ENCODE assay signal across 1 cellular context in the genomic region with DNA sequence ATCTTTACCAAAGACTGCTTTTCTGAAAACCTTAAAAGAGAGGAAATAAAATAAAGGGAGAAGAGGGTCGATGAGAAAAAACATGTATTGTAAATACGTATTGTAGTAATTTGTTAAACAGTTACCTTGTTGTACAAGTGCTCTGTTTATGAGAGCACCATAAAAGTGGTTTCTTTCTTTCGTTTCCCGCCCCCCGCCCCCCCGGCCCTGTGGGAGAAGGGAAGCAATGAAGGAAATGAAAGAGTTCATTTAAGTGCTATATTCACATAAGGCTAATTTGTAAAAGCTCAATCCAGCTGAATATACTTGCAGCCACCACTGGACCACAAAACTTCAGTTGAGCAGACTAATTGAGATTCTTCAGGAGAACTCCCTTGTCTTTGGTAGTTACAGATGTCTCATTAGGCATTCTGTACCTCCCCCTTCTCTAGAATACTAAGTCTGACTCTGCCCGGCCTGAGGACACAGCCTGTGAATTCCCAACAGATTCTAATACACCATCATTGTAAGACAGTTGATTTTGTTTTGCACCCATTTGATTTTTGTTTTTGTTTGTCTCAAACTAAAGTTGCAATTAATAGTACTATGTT.
TF ChIP-seq lines count a peak whose summit lies in the region.

No MANE protein-coding gene starts in this region.

TF ChIP-seq in WTC11, 78 proteins besides CTCF, POLR2A, EP300 and RAD21 (continued from another document):
- TF ChIP-seq, protein P1, sequence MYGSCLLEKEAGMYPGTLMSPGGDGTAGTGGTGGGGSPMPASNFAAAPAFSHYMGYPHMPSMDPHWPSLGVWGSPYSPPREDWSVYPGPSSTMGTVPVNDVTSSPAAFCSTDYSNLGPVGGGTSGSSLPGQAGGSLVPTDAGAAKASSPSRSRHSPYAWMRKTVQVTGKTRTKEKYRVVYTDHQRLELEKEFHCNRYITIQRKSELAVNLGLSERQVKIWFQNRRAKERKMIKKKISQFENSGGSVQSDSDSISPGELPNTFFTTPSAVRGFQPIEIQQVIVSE (CRISPR knock-in tag; IDR thresholded peaks at IDR 0.05; ENCODE audit: borderline replicate concordance) = no peak
- TF ChIP-seq ZNF317 (CRISPR knock-in tag; IDR thresholded peaks at IDR 0.05; ENCODE audit: borderline replicate concordance, low read depth) (no peak), ZNF396 (CRISPR knock-in tag; IDR thresholded peaks at IDR 0.05; ENCODE audit: borderline replicate concordance) (no peak), FOXK1 (CRISPR knock-in tag; IDR thresholded peaks at IDR 0.05) (no peak)
